Comparison of ENCODE assay signal across 10 cellular contexts in genomic region chr5:74945561-74946165, GRCh38.
A peak's percentile ranks its signal among the peaks of the same experiment; 100 is the strongest.
DNase-seq lines count a peak whose midpoint lies in the region; ATAC-seq and TF ChIP-seq lines count a peak whose summit lies in the region.
"Had no signal": no experiment of that assay in that cellular context is flagged by ENCODE, and none has a peak within 500 bp of the region (broad histone marks: within the 10 kb centered on the region; RNA-seq: fewer than 3 reads in every experiment).

No MANE protein-coding gene starts in this region.

- no peaks in the 10 kb centered on the region for H3K36me3 ChIP-seq in tibial nerve

- peak; percentile 9 for TF ChIP-seq CTCF in GM12864 (IDR thresholded peaks at IDR 0.05; ENCODE audit: low read depth, low read length, missing control alignments)
- TF ChIP-seq CTCF in foreskin keratinocyte (conservative IDR thresholded peaks at IDR 0.05) = no peak
- TF ChIP-seq CTCF in MCF 10A (IDR thresholded peaks at IDR 0.05; ENCODE audit: unreplicated experiment) = no peak
- no peak for TF ChIP-seq CTCF in tibial nerve (IDR thresholded peaks at IDR 0.05)

- no peak for TF ChIP-seq POLR2A in tibial nerve (IDR thresholded peaks at IDR 0.05)

- TF ChIP-seq EP300 in tibial nerve (IDR thresholded peaks at IDR 0.05) = no peak

- BruUV-seq in MCF 10A (replicated peaks; lab: Mats Ljungman, UMichigan) = no TSS peak

- CTCF ChIA-PET in MCF 10A (lab: Yijun Ruan, JAX) = no interaction called here

- H3K4me3 Mint-ChIP-seq in activated naive CD8-positive, alpha-beta T cell treated with anti-CD3 and anti-CD28 coated beads for 36 hours = no peak overlapping the region
- no peak overlapping the region for H3K4me3 Mint-ChIP-seq in MCF 10A (ENCODE audit: unreplicated experiment)

- H3K4me1 Mint-ChIP-seq in activated naive CD8-positive, alpha-beta T cell treated with anti-CD3 and anti-CD28 coated beads for 36 hours = peaks cover 8% of the 10 kb centered on the region
- no peaks in the 10 kb centered on the region for H3K4me1 Mint-ChIP-seq in MCF 10A (ENCODE audit: insufficient read depth, unreplicated experiment)

- no peaks in the 10 kb centered on the region for H3K4me1 ChIP-seq in foreskin keratinocyte
- no peaks in the 10 kb centered on the region for H3K4me1 ChIP-seq in tibial nerve

- intact Hi-C loops in MCF 10A (cut with micrococcal nuclease) = no loop called here

- POLR2A ChIA-PET in MCF 10A (lab: Yijun Ruan, JAX) = interaction anchor here (0.5 to 1.1 kb wide), 2 partner anchors 99 to 102 kb away, joined by 3 read pairs; no protein-coding TSS in a partner anchor

- peaks cover 17% of the 10 kb centered on the region for H3K27me3 Mint-ChIP-seq in activated naive CD8-positive, alpha-beta T cell treated with anti-CD3 and anti-CD28 coated beads for 36 hours
- peaks cover 15% of the 10 kb centered on the region for H3K27me3 Mint-ChIP-seq in MCF 10A (ENCODE audit: insufficient read depth, unreplicated experiment)

- peak; percentile 16 for DNase-seq in GM12864 (ENCODE audit: low read depth)
- DNase-seq in activated naive CD8-positive, alpha-beta T cell treated with anti-CD3 and anti-CD28 coated beads for 36 hours = peak; percentile 46
- no peak for DNase-seq in foreskin keratinocyte
- DNase-seq in COR-L47 (lab: John Stamatoyannopoulos, UW) = no peak
- DNase-seq in MCF 10A (ENCODE audit: unreplicated experiment) = no peak
- DNase-seq in tibial nerve (ENCODE audit: low spot score in 2 of 2) = no peak
- DNase-seq: posterior cingulate gyrus had no signal

- H3K27ac Mint-ChIP-seq in activated naive CD8-positive, alpha-beta T cell treated with anti-CD3 and anti-CD28 coated beads for 36 hours = no peak overlapping the region
- no peak overlapping the region for H3K27ac Mint-ChIP-seq in MCF 10A (ENCODE audit: low read depth, unreplicated experiment)

- no peak overlapping the region for H3K27ac ChIP-seq in foreskin keratinocyte
- no peak overlapping the region for H3K27ac ChIP-seq in tibial nerve

- no peaks in the 10 kb centered on the region for H3K9me3 ChIP-seq in tibial nerve

- WGBS in tibial nerve, 2 donors = 64 to 67% methylated on average over 4 of the region's 4 CpGs

- no peaks in the 10 kb centered on the region for H3K27me3 ChIP-seq in foreskin keratinocyte
- no peaks in the 10 kb centered on the region for H3K27me3 ChIP-seq in tibial nerve

- ATAC-seq in GM19395 (IDR thresholded peaks at IDR 0.05; ENCODE audit: unreplicated experiment) (peak; percentile 91), HG03432 (IDR thresholded peaks at IDR 0.05; ENCODE audit: unreplicated experiment) (peak; percentile 83), foreskin keratinocyte (no peak)
- ATAC-seq: Panc1 had no signal

- H3K9me3 Mint-ChIP-seq in activated naive CD8-positive, alpha-beta T cell treated with anti-CD3 and anti-CD28 coated beads for 36 hours = no peaks in the 10 kb centered on the region
- peaks cover 3% of the 10 kb centered on the region for H3K9me3 Mint-ChIP-seq in MCF 10A (ENCODE audit: unreplicated experiment)

- H3K36me3 Mint-ChIP-seq in activated naive CD8-positive, alpha-beta T cell treated with anti-CD3 and anti-CD28 coated beads for 36 hours = no peaks in the 10 kb centered on the region
- no peaks in the 10 kb centered on the region for H3K36me3 Mint-ChIP-seq in MCF 10A (ENCODE audit: insufficient read depth, unreplicated experiment)

- H3K4me3 ChIP-seq in GM12864 (ENCODE audit: low read depth, low read length) (no peak overlapping the region), tibial nerve (no peak overlapping the region)

Comparison
In these comparisons a context has a peak if more than half of its experiments do, and no peak if none do; other contexts are left out.
1. DNase-seq: peak in GM12864 (single experiment) and activated naive CD8-positive, alpha-beta T cell treated with anti-CD3 and anti-CD28 coated beads for 36 hours (single experiment); none in foreskin keratinocyte (0 of 2), COR-L47 (single experiment), MCF 10A (single experiment) and tibial nerve (0 of 2).